ENCODE assay signal across 19 cellular contexts in genomic region chr6:98525860-98526259, GRCh38.
"Had no signal": no experiment of that assay in that cellular context is flagged by ENCODE, and none has a peak within 500 bp of the region (broad histone marks: within the 10 kb centered on the region; RNA-seq: fewer than 3 reads in every experiment).

No MANE protein-coding gene starts in this region.

- H3K27me3 Mint-ChIP-seq: activated naive CD8-positive, alpha-beta T cell treated with anti-CD3 and anti-CD28 coated beads, Interleukin-2, amount 50 U/mL, for 24 hours; dendritic cell treated with granulocyte-macrophage colony-stimulating factor and Interleukin-4, amounts not matched to agents 40 ng/mL and 50 ng/mL, for 4 days; effector memory CD8-positive, alpha-beta T cell had no signal

- H3K27ac ChIP-seq: breast epithelium, heart left ventricle, lower lobe of right lung, ovary, thoracic aorta had no signal

- FAIRE-seq: frontal cortex had no signal

- H3K4me3 ChIP-seq: breast epithelium, heart left ventricle, lower lobe of right lung, ovary, thoracic aorta had no signal

- H3K27ac Mint-ChIP-seq: activated naive CD8-positive, alpha-beta T cell treated with anti-CD3 and anti-CD28 coated beads, Interleukin-2, amount 50 U/mL, for 24 hours; activated T-helper 1 cell treated with anti-CD3 and anti-CD28 coated beads, Interleukin-12 subunit alpha, Interleukin-12 subunit beta, Interleukin-2, Interleukin-4 antibody, amounts not matched to agents 30 ng/mL and 10 ng/mL and 1 ng/mL, durations not matched to agents 14 hours and 24 hours and 36 hours; dendritic cell treated with granulocyte-macrophage colony-stimulating factor and Interleukin-4, amounts not matched to agents 40 ng/mL and 50 ng/mL, for 4 days; effector memory CD8-positive, alpha-beta T cell; mesothelial cell of epicardium had no signal

- H3K36me3 ChIP-seq: breast epithelium, heart left ventricle, lower lobe of right lung, ovary, thoracic aorta had no signal

- ATAC-seq: activated naive CD8-positive, alpha-beta T cell treated with anti-CD3 and anti-CD28 coated beads, Interleukin-2, amount 50 U/mL, for 24 hours; effector memory CD8-positive, alpha-beta T cell; heart left ventricle; left colon; lower lobe of right lung; sciatic nerve had no signal

- H3K4me1 Mint-ChIP-seq: activated naive CD8-positive, alpha-beta T cell treated with anti-CD3 and anti-CD28 coated beads, Interleukin-2, amount 50 U/mL, for 24 hours; mesothelial cell of epicardium had no signal

- DNase-seq: activated CD4-positive, CD25-positive, alpha-beta regulatory T cell treated with anti-CD3 and anti-CD28 coated beads, Interleukin-2, amount 50 U/mL, for 72 hours; activated naive CD4-positive, alpha-beta T cell; activated naive CD8-positive, alpha-beta T cell treated with anti-CD3 and anti-CD28 coated beads, Interleukin-2, amount 50 U/mL, for 24 hours; aorta; cerebellar nuclear complex; effector memory CD8-positive, alpha-beta T cell; heart left ventricle; left colon; lower lobe of right lung; ovary; T-helper 1 cell; T1000 had no signal

- H3K27me3 ChIP-seq: breast epithelium, heart left ventricle, ovary had no signal

- H3K9me3 ChIP-seq: lower lobe of right lung, ovary, thoracic aorta had no signal

- H3K9me3 Mint-ChIP-seq: activated T-helper 1 cell treated with anti-CD3 and anti-CD28 coated beads, Interleukin-12 subunit alpha, Interleukin-12 subunit beta, Interleukin-2, Interleukin-4 antibody, amounts not matched to agents 30 ng/mL and 10 ng/mL and 1 ng/mL, durations not matched to agents 14 hours and 24 hours and 36 hours; dendritic cell treated with granulocyte-macrophage colony-stimulating factor and Interleukin-4, amounts not matched to agents 40 ng/mL and 50 ng/mL, for 4 days had no signal

- H3K36me3 Mint-ChIP-seq: mesothelial cell of epicardium had no signal

- H3K4me3 Mint-ChIP-seq: activated naive CD8-positive, alpha-beta T cell treated with anti-CD3 and anti-CD28 coated beads, Interleukin-2, amount 50 U/mL, for 24 hours; activated T-helper 1 cell treated with anti-CD3 and anti-CD28 coated beads, Interleukin-12 subunit alpha, Interleukin-12 subunit beta, Interleukin-2, Interleukin-4 antibody, amounts not matched to agents 30 ng/mL and 10 ng/mL and 1 ng/mL, durations not matched to agents 14 hours and 24 hours and 36 hours; dendritic cell treated with granulocyte-macrophage colony-stimulating factor and Interleukin-4, amounts not matched to agents 40 ng/mL and 50 ng/mL, for 4 days; effector memory CD8-positive, alpha-beta T cell; mesothelial cell of epicardium had no signal

- H3K4me1 ChIP-seq: breast epithelium, heart left ventricle, lower lobe of right lung had no signal
